ENCODE assay signal across 8 cellular contexts in genomic region chr2:16617282-16618266, GRCh38. TPM values are rescaled to one million over a fixed set of nuclear protein-coding genes. Genes with fewer than 3 reads are reported as not detected.
DNase-seq lines count a peak whose midpoint lies in the region; ATAC-seq and TF ChIP-seq lines count a peak whose summit lies in the region.

No MANE protein-coding gene starts in this region.

- POLR2A ChIA-PET in naive thymus-derived CD4-positive, alpha-beta T cell (lab: Charles Lee), result interaction anchor here (1.3 kb wide), 1 partner anchor 19 kb away, joined by 3 read pairs; no protein-coding TSS in a partner anchor

- peaks cover 3 to 22% (median 10%) of the 10 kb centered on the region in 5 donors for H3K27me3 Mint-ChIP-seq in naive thymus-derived CD4-positive, alpha-beta T cell

- peaks cover 5 to 14% (median 9%) of the 10 kb centered on the region in 7 donors for H3K4me1 Mint-ChIP-seq in naive thymus-derived CD4-positive, alpha-beta T cell

- intact Hi-C loops in uterus (cut with DNase I; ENCODE audit: low total_unique reads), result loop anchor here (5.0 kb wide), 1 partner anchor 140 kb away; no protein-coding TSS in a partner anchor
- intact Hi-C loops in naive thymus-derived CD4-positive, alpha-beta T cell (cut with micrococcal nuclease), result no loop called here

- no peaks in the 10 kb centered on the region for H3K9me3 ChIP-seq in uterus
- H3K9me3 ChIP-seq in naive thymus-derived CD4-positive, alpha-beta T cell (ENCODE audit: control insufficient read depth in 2 of 3, low read length in 3 of 3), result no peaks in the 10 kb centered on the region

- H3K9me3 Mint-ChIP-seq in naive thymus-derived CD4-positive, alpha-beta T cell, result no peaks in the 10 kb centered on the region

- H3K4me3 ChIP-seq in astrocyte of the cerebellum (ENCODE audit: low read depth, low read length) (no peak overlapping the region), kidney epithelial cell (ENCODE audit: low read depth, low read length) (no peak overlapping the region), uterus (no peak overlapping the region)
- no peak overlapping the region for H3K4me3 ChIP-seq in naive thymus-derived CD4-positive, alpha-beta T cell (ENCODE audit: low read length)

- CTCF ChIA-PET in naive thymus-derived CD4-positive, alpha-beta T cell (lab: Charles Lee), result no interaction called here

- H3K27ac Mint-ChIP-seq in naive thymus-derived CD4-positive, alpha-beta T cell, result no peak overlapping the region

- H3K4me1 ChIP-seq in uterus, result no peaks in the 10 kb centered on the region
- no peaks in the 10 kb centered on the region for H3K4me1 ChIP-seq in naive thymus-derived CD4-positive, alpha-beta T cell (ENCODE audit: control insufficient read depth in 2 of 2, insufficient read depth in 2 of 2, low read length in 2 of 2)

- ATAC-seq in HG03521 (IDR thresholded peaks at IDR 0.05; ENCODE audit: unreplicated experiment), result no peak
- no peak for ATAC-seq in naive thymus-derived CD4-positive, alpha-beta T cell

- H3K36me3 Mint-ChIP-seq in naive thymus-derived CD4-positive, alpha-beta T cell, result no peaks in the 10 kb centered on the region

- peak; percentile 38 for DNase-seq in activated effector memory CD4-positive, alpha-beta T cell treated with anti-CD3 and anti-CD28 coated beads, Interleukin-2, amount 50 U/mL, for 16 hours
- no peak for DNase-seq in activated effector memory CD4-positive, alpha-beta T cell treated with Interleukin-2 at 50 U/mL for 16 hours
- DNase-seq in astrocyte of the cerebellum (ENCODE audit: low read depth) (no peak), kidney epithelial cell (ENCODE audit: low read depth) (no peak), uterus (peak; percentile 34 to 36), HK-2 (ENCODE audit: unreplicated experiment) (no peak)
- DNase-seq in naive thymus-derived CD4-positive, alpha-beta T cell, result no peak

- TF ChIP-seq CTCF in astrocyte of the cerebellum (IDR thresholded peaks at IDR 0.05; ENCODE audit: low read depth, low read length, missing control alignments) (peak; percentile 64), kidney epithelial cell (IDR thresholded peaks at IDR 0.05; ENCODE audit: insufficient read depth, low read length, poor library complexity, severe bottlenecking) (peak; percentile 39), uterus (IDR thresholded peaks at IDR 0.05) (peak; percentile 20 to 50 (median 35))

- peak overlapping the region in 1 of 2 donors; percentile 37 for H3K27ac ChIP-seq in uterus
- no peak overlapping the region for H3K27ac ChIP-seq in naive thymus-derived CD4-positive, alpha-beta T cell (ENCODE audit: low read depth, low read length)

- in situ Hi-C loops in astrocyte of the cerebellum (cut with HindIII; ENCODE audit: low sequenced_read_pairs), result loop anchor here (25.0 kb wide), 1 partner anchor 145 kb away; no protein-coding TSS in a partner anchor

- no peak overlapping the region for H3K4me3 Mint-ChIP-seq in naive thymus-derived CD4-positive, alpha-beta T cell

- TF ChIP-seq POLR2A in uterus (IDR thresholded peaks at IDR 0.05), result no peak

- H3K27me3 ChIP-seq in kidney epithelial cell (ENCODE audit: control insufficient read depth, insufficient read depth, low read length), result no peaks in the 10 kb centered on the region
- no peaks in the 10 kb centered on the region for H3K27me3 ChIP-seq in uterus
- no peaks in the 10 kb centered on the region for H3K27me3 ChIP-seq in naive thymus-derived CD4-positive, alpha-beta T cell (ENCODE audit: control insufficient read depth in 2 of 2, insufficient read depth in 2 of 2, low read length in 2 of 2)

- no peaks in the 10 kb centered on the region for H3K36me3 ChIP-seq in kidney epithelial cell (ENCODE audit: control insufficient read depth, insufficient read depth, low read length)
- no peaks in the 10 kb centered on the region for H3K36me3 ChIP-seq in uterus
- no peaks in the 10 kb centered on the region for H3K36me3 ChIP-seq in naive thymus-derived CD4-positive, alpha-beta T cell (ENCODE audit: control insufficient read depth in 2 of 3, insufficient read depth in 3 of 3, low read length in 3 of 3)

RNA-seq across cellular contexts. Expression of gene CYRIA, which starts 48.1 kb away (rescaled TPM):
- total RNA-seq in kidney epithelial cell, result 3.0 and 4.2 TPM in 2 replicates
- 10 to 100 TPM in 1 of 4 donors, 1 to 10 TPM in 3; 4.4 to 29.6 (median 8.1) TPM for total RNA-seq in uterus
- total RNA-seq in naive thymus-derived CD4-positive, alpha-beta T cell, result 10 to 100 TPM in 1 of 5 experiments, 1 to 10 TPM in 2, under 1 TPM in 2; 0.16 to 48.7 (median 1.1) TPM
- 1 to 10 TPM in 1 of 2 donors, under 1 TPM in 1; 0.70 to 1.6 TPM for polyA plus RNA-seq in naive thymus-derived CD4-positive, alpha-beta T cell

Comparison
In these comparisons a context has a peak if more than half of its experiments do, and no peak if none do; other contexts are left out.
1. DNase-seq: peak in activated effector memory CD4-positive, alpha-beta T cell treated with anti-CD3 and anti-CD28 coated beads, Interleukin-2, amount 50 U/mL, for 16 hours (single experiment) and uterus (2 of 2); none in activated effector memory CD4-positive, alpha-beta T cell treated with Interleukin-2 at 50 U/mL for 16 hours (single experiment), astrocyte of the cerebellum (single experiment), kidney epithelial cell (single experiment), HK-2 (single experiment) and naive thymus-derived CD4-positive, alpha-beta T cell (0 of 9).
2. Peak in every context shown above with its lines, with median percentiles within 50 percentile points of each other: CTCF ChIP-seq.